In genomic region chr20:3628502-3629314, GRCh38 we compare ENCODE assay signal across 1 cellular context.
A peak's percentile ranks its signal among the peaks of the same experiment; 100 is the strongest.
TF ChIP-seq lines count a peak whose summit lies in the region.

No MANE protein-coding gene starts in this region.

TF ChIP-seq in HepG2, 621 proteins besides CTCF, POLR2A, EP300 and RAD21 (continued from another document and continues in another):
- TF ChIP-seq ZNF703 (CRISPR knock-in tag; IDR thresholded peaks at IDR 0.05; ENCODE audit: borderline replicate concordance) = no peak
- TF ChIP-seq ZBTB33 (CRISPR knock-in tag; IDR thresholded peaks at IDR 0.05) = no peak; the same call in 1 of the 2 replicates
- peak; percentile 72; the same call in 1 of the 2 replicates for TF ChIP-seq ZBTB4 (CRISPR knock-in tag; IDR thresholded peaks at IDR 0.05; ENCODE audit: borderline replicate concordance)
- peak; percentile 90 for TF ChIP-seq PAXIP1 (CRISPR knock-in tag; conservative IDR thresholded peaks at IDR 0.05)
- peak; percentile 87 for TF ChIP-seq SAP130 (CRISPR knock-in tag; IDR thresholded peaks at IDR 0.05; ENCODE audit: low read depth)
- peak; percentile 88 for TF ChIP-seq ZNF800 (CRISPR knock-in tag; IDR thresholded peaks at IDR 0.05)
- peak; percentile 88 for TF ChIP-seq XRCC5 (optimal IDR thresholded peaks at IDR 0.05; ENCODE audit: low read length)
- TF ChIP-seq ZNF691 (CRISPR knock-in tag; IDR thresholded peaks at IDR 0.05; ENCODE audit: borderline replicate concordance, low read depth) = peak; percentile 85; the same call in 1 of the 2 replicates
- no peak for TF ChIP-seq GTF3A (CRISPR knock-in tag; conservative IDR thresholded peaks at IDR 0.05)
- 0 out of 2 replicates have a peak, but pooled peaks have one; percentile 55 for TF ChIP-seq EHMT2 (IDR thresholded peaks at IDR 0.05; ENCODE audit: borderline replicate concordance, low read depth, low read length)
- TF ChIP-seq SMAD3 (CRISPR knock-in tag; IDR thresholded peaks at IDR 0.05) = peak; percentile 65; the same call in 1 of the 2 replicates
- TF ChIP-seq SALL1 (CRISPR knock-in tag; IDR thresholded peaks at IDR 0.05) = peak; percentile 96
- TF ChIP-seq ELF3 (CRISPR knock-in tag; IDR thresholded peaks at IDR 0.05) = peak; percentile 83
- peak; percentile 40; the same call in 1 of the 2 replicates for TF ChIP-seq ZNF12 (CRISPR knock-in tag; IDR thresholded peaks at IDR 0.05)
- TF ChIP-seq HOXA7 (CRISPR knock-in tag; IDR thresholded peaks at IDR 0.05) = no peak
- TF ChIP-seq PATZ1 (CRISPR knock-in tag; IDR thresholded peaks at IDR 0.05) = peak; percentile 39; the same call in 1 of the 2 replicates
- no peak for TF ChIP-seq PBX2 (CRISPR knock-in tag; IDR thresholded peaks at IDR 0.05)
- TF ChIP-seq SIX1 (CRISPR knock-in tag; IDR thresholded peaks at IDR 0.05; ENCODE audit: borderline replicate concordance) = peak; percentile 40; the same call in 1 of the 2 replicates
- TF ChIP-seq CREM (IDR thresholded peaks at IDR 0.05) = peak; percentile 63; the same call in 1 of the 2 replicates
- no peak for TF ChIP-seq CREM (CRISPR knock-in tag; IDR thresholded peaks at IDR 0.05)
- TF ChIP-seq PTBP1 (IDR thresholded peaks at IDR 0.05; ENCODE audit: low read depth, low read length, poor library complexity, severe bottlenecking) = no peak
- TF ChIP-seq ZNF292 (CRISPR knock-in tag; IDR thresholded peaks at IDR 0.05; ENCODE audit: borderline replicate concordance, low read depth) = peak; percentile 97; the same call in 1 of the 2 replicates
- peak; percentile 75; the same call in 1 of the 2 replicates for TF ChIP-seq ARID4A (CRISPR knock-in tag; IDR thresholded peaks at IDR 0.05; ENCODE audit: borderline replicate concordance)
- no peak for TF ChIP-seq SOX6 (IDR thresholded peaks at IDR 0.05)
- TF ChIP-seq SOX6 (CRISPR knock-in tag; IDR thresholded peaks at IDR 0.05) = peak; percentile 96
- peak; percentile 83 for TF ChIP-seq ATF2 (CRISPR knock-in tag; IDR thresholded peaks at IDR 0.05)
- peak; percentile 89 for TF ChIP-seq NR2F2 (IDR thresholded peaks at IDR 0.05; ENCODE audit: borderline replicate concordance, low read depth)
- peak; percentile 85; the same call in 1 of the 2 replicates for TF ChIP-seq MEIS2 (CRISPR knock-in tag; IDR thresholded peaks at IDR 0.05)
- 0 out of 2 replicates have a peak, but pooled peaks have one; percentile 80 for TF ChIP-seq ZNF256 (CRISPR knock-in tag; conservative IDR thresholded peaks at IDR 0.05)
- TF ChIP-seq ZNF883 (CRISPR knock-in tag; IDR thresholded peaks at IDR 0.05; ENCODE audit: not compliant biosample characterization) = peak; percentile 64
- peak; percentile 74; the same call in 1 of the 2 replicates for TF ChIP-seq POGK (CRISPR knock-in tag; conservative IDR thresholded peaks at IDR 0.05)
